9 cellular contexts compared by ENCODE assay signal in the genomic region with DNA sequence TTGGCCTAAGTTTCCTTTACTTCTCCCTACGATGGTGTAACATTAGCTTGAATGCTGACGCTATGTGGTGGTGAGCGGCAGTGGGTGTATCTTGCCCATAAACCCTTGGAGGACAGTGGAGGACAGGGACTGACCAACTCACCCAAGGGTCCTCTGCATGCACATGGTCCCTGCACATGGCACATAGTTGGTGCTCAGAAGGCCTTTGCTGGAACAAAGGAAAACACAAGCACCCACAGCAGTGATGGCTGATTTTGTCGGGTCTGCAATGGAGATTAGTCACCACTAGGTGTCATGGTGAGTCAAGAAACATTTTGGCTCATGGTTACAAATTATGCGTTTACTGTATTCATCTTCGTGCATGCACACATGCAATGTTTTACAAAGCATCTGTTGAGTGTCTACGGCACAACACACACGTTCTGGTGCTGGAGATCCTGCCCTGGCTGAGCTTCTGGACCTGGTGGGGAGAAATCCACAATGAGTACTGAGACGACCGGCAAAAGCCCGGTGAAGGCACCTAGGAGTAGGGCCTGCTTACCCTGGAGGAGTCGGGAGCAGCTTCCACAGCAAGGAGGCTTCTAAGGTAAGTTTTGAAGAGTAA. TPM values are rescaled to one million over a fixed set of nuclear protein-coding genes. Genes with fewer than 3 reads are reported as not detected.
DNase-seq lines count a peak whose midpoint lies in the region; ATAC-seq, FAIRE-seq and TF ChIP-seq lines count a peak whose summit lies in the region.
"Had no signal": no experiment of that assay in that cellular context is flagged by ENCODE, and none has a peak within 500 bp of the region (broad histone marks: within the 10 kb centered on the region; RNA-seq: fewer than 3 reads in every experiment).

No MANE protein-coding gene starts in this region.

- H3K9me2 ChIP-seq in OCI-LY7 (ENCODE audit: insufficient read depth, low read length) = no peaks in the 10 kb centered on the region

- H3K9me3 ChIP-seq in HAP-1 = no peaks in the 10 kb centered on the region
- H3K9me3 ChIP-seq in OCI-LY7 (ENCODE audit: low read length) = no peaks in the 10 kb centered on the region
- no peaks in the 10 kb centered on the region for H3K9me3 ChIP-seq in K562 (replicated peaks; ENCODE audit: control insufficient read depth, insufficient read depth, low read depth, low read length)
- H3K9me3 ChIP-seq: SJSA1 had no signal

- H3K27ac ChIP-seq in OCI-LY7 (ENCODE audit: low read depth, low read length, poor library complexity, severe bottlenecking) (no peak overlapping the region), K562 (ENCODE audit: extremely low read depth, low read depth, low read length) (no peak overlapping the region)
- H3K27ac ChIP-seq: SJSA1 had no signal

- TF ChIP-seq EP300 in K562 (IDR thresholded peaks at IDR 0.05; ENCODE audit: low read length) = no peak

- H2AFZ ChIP-seq in OCI-LY7 (ENCODE audit: low read length) (no peak overlapping the region), K562 (ENCODE audit: low read depth, low read length) (no peak overlapping the region)

- in situ Hi-C loops in HAP-1 (cut with MboI; ENCODE audit: low sequenced_read_pairs) = no loop called here
- in situ Hi-C loops in K562 (cut with MboI) = no loop called here

- no peaks in the 10 kb centered on the region for H3K27me3 ChIP-seq in HAP-1 (ENCODE audit: low read depth)
- H3K27me3 ChIP-seq in K562 (ENCODE audit: control insufficient read depth in 2 of 2, insufficient read depth in 2 of 2, low read length in 2 of 2) = peaks cover 16 to 62% of the 10 kb centered on the region in 2 experiments
- H3K27me3 ChIP-seq: SJSA1 had no signal

- POLR2A ChIA-PET in OCI-LY7 (lab: Charles Lee) (no interaction called here), K562 (lab: Yijun Ruan, JAX) (interaction anchor here (0.7 kb wide), 1 partner anchor 395 kb away, joined by 4 read pairs; a partner anchor contains a TSS)

- H3K36me3 ChIP-seq in HAP-1 (replicated peaks) = no peaks in the 10 kb centered on the region
- H3K36me3 ChIP-seq in OCI-LY7 (ENCODE audit: insufficient read depth, low read length) = no peaks in the 10 kb centered on the region
- no peaks in the 10 kb centered on the region for H3K36me3 ChIP-seq in K562 (ENCODE audit: control insufficient read depth, insufficient read depth, low read length)
- H3K36me3 ChIP-seq: SJSA1 had no signal

- H3K79me2 ChIP-seq in OCI-LY7 (ENCODE audit: insufficient read depth, low read depth, low read length) (no peaks in the 10 kb centered on the region), K562 (ENCODE audit: control insufficient read depth, insufficient read depth, low read length) (no peaks in the 10 kb centered on the region)

- intact Hi-C loops in OCI-LY7 (cut with micrococcal nuclease; ENCODE audit: unreplicated experiment) (no loop called here), K562 (cut with micrococcal nuclease) (loop anchor here (10.0 kb wide), 2 partner anchors 112 to 182 kb away; no protein-coding TSS in a partner anchor)

- peak; percentile 56 to 77 for TF ChIP-seq RAD21 in K562 (CRISPR knock-in tag; conservative IDR thresholded peaks at IDR 0.05 in 1 of 2, IDR thresholded peaks at IDR 0.05 in 1 of 2)

- no peaks in the 10 kb centered on the region for H3K9me1 ChIP-seq in K562 (ENCODE audit: control insufficient read depth, insufficient read depth, low read length)

- H3K4me3 ChIP-seq in HAP-1 (no peak overlapping the region), OCI-LY7 (ENCODE audit: low read depth, low read length, poor library complexity, severe bottlenecking) (no peak overlapping the region), K562 (no peak overlapping the region)
- H3K4me3 ChIP-seq: SJSA1 had no signal

- CTCF ChIA-PET in OCI-LY7 (lab: Charles Lee; ENCODE audit: unreplicated experiment) = no interaction called here
- CTCF ChIA-PET in K562 (lab: Yijun Ruan, JAX; ENCODE audit: low intra/inter-chr PET ratio) = interaction anchor here (0.5 to 1.2 kb wide), 6 partner anchors 12 to 384 kb away, joined by 3 to 8 read pairs (median 3); no protein-coding TSS in a partner anchor

- peak; percentile 14 for DNase-seq in COLO668 (lab: John Stamatoyannopoulos, UW; ENCODE audit: unreplicated experiment)
- peak; percentile 32 to 64 for DNase-seq in HAP-1 (ENCODE audit: low spot score in 2 of 2)
- DNase-seq in OCI-LY7 (ENCODE audit: low spot score) = peak; percentile 36
- DNase-seq in K562 (ENCODE audit: extremely low read depth in 1 of 4, low spot score in 3 of 4) = peak; percentile 48 to 54 (median 52)
- DNase-seq in iPS-NIHi11 (ENCODE audit: low spot score) = peak; percentile 71
- peak; percentile 22 to 37 for DNase-seq in stimulated activated CD4-positive, alpha-beta T cell treated with anti-CD3 and anti-CD28 coated beads, Interleukin-2, amount 100 ng/mL, for 24 hours
- no peak for DNase-seq in NCI-H187 treated with DMSO at 0.1 percent for 48 hours (lab: John Stamatoyannopoulos, UW)

- H3K4me1 ChIP-seq in HAP-1 = peaks cover 10% of the 10 kb centered on the region
- H3K4me1 ChIP-seq in OCI-LY7 (ENCODE audit: insufficient read depth, low read length, poor library complexity, severe bottlenecking) = no peaks in the 10 kb centered on the region
- no peaks in the 10 kb centered on the region for H3K4me1 ChIP-seq in K562 (replicated peaks in 1 of 2; ENCODE audit: control insufficient read depth in 2 of 2, insufficient read depth in 2 of 2, low read length in 2 of 2)

- peak; percentile 70 for ATAC-seq in K562
- ATAC-seq in GM18867 (IDR thresholded peaks at IDR 0.05; ENCODE audit: unreplicated experiment) = no peak

- H4K20me1 ChIP-seq in OCI-LY7 (ENCODE audit: insufficient read depth, low read length) (no peaks in the 10 kb centered on the region), K562 (replicated peaks; ENCODE audit: control insufficient read depth, insufficient read depth, low read length) (peaks cover 12% of the 10 kb centered on the region; the same call in 1 of the 2 replicates)

- 21% methylated on average over 12 of the region's 12 CpGs for WGBS in K562 (ENCODE audit: insufficient coverage, low coverage, missing lambda C conversion rate)

- no TSS peak for BruUV-seq in OCI-LY7 (replicated peaks; lab: Mats Ljungman, UMichigan)
- no TSS peak for BruUV-seq in K562 (replicated peaks; lab: Mats Ljungman, UMichigan)

- H3K4me2 ChIP-seq in OCI-LY7 (ENCODE audit: low read length) = no peak overlapping the region
- peak overlapping the region; percentile 16; the same call in 1 of the 2 replicates for H3K4me2 ChIP-seq in K562 (ENCODE audit: insufficient read depth, low read length)

- TF ChIP-seq CTCF in OCI-LY7 (conservative IDR thresholded peaks at IDR 0.05; ENCODE audit: low read length) (peak; percentile 89), K562 (IDR thresholded peaks at IDR 0.05 in 2 of 3, conservative IDR thresholded peaks at IDR 0.05 in 1 of 3; ENCODE audit: insufficient read depth in 2 of 3, low read depth in 1 of 3, low read length in 3 of 3) (peak; percentile 63 to 84 (median 75))

- no peak for TF ChIP-seq POLR2A in K562 (conservative IDR thresholded peaks at IDR 0.05)

- H3K9ac ChIP-seq in K562 (ENCODE audit: insufficient read depth in 1 of 2, low read depth in 2 of 2, low read length in 2 of 2) = no peak overlapping the region

- peak; percentile 94 for FAIRE-seq in K562 (lab: Jason Lieb, UNC)

TF ChIP-seq in K562, 482 proteins besides CTCF, POLR2A, EP300 and RAD21 (continues in another document):
- TF ChIP-seq ZFPM2 (CRISPR knock-in tag; IDR thresholded peaks at IDR 0.05) = no peak
- peak; percentile 96 for TF ChIP-seq ZKSCAN8 (CRISPR knock-in tag; IDR thresholded peaks at IDR 0.05)
- TF ChIP-seq, protein P1, sequence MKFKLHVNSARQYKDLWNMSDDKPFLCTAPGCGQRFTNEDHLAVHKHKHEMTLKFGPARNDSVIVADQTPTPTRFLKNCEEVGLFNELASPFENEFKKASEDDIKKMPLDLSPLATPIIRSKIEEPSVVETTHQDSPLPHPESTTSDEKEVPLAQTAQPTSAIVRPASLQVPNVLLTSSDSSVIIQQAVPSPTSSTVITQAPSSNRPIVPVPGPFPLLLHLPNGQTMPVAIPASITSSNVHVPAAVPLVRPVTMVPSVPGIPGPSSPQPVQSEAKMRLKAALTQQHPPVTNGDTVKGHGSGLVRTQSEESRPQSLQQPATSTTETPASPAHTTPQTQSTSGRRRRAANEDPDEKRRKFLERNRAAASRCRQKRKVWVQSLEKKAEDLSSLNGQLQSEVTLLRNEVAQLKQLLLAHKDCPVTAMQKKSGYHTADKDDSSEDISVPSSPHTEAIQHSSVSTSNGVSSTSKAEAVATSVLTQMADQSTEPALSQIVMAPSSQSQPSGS (CRISPR knock-in tag; IDR thresholded peaks at IDR 0.05) = 0 out of 2 replicates have a peak, but pooled peaks have one; percentile 38
- TF ChIP-seq BCL6 (CRISPR knock-in tag; IDR thresholded peaks at IDR 0.05) = no peak
- TF ChIP-seq KDM5B (IDR thresholded peaks at IDR 0.05; ENCODE audit: insufficient replicate concordance, low read depth, low read length) = no peak
- TF ChIP-seq, protein P2, sequence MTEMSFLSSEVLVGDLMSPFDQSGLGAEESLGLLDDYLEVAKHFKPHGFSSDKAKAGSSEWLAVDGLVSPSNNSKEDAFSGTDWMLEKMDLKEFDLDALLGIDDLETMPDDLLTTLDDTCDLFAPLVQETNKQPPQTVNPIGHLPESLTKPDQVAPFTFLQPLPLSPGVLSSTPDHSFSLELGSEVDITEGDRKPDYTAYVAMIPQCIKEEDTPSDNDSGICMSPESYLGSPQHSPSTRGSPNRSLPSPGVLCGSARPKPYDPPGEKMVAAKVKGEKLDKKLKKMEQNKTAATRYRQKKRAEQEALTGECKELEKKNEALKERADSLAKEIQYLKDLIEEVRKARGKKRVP (CRISPR knock-in tag; IDR thresholded peaks at IDR 0.05) = no peak

RNA-seq across cellular contexts. Expression of a gene that starts 44.0 kb away (rescaled TPM):
- 10.6 and 12.3 TPM in 2 replicates for total RNA-seq in OCI-LY7 (2014; rRNA removed; shearing (Covaris generic))
- total RNA-seq in OCI-LY7 (2022) (19.2 and 21.7 TPM in 2 replicates), K562 (2014; rRNA removed) (16.6 and 23.7 TPM in 2 replicates), K562 (2014; rRNA removed; fragmentation: Illumina TruSeq; extraction: Trizol) (23.7 and 25.8 TPM in 2 replicates), K562 (2015; rRNA removed; fragmentation: Illumina TruSeq; extraction: Trizol) (25.4 and 26.9 TPM in 2 replicates), K562 (2021) (21.3 and 22.9 TPM in 2 replicates)
- 4.8 and 6.2 TPM in 2 replicates for total RNA-seq in K562 (2011; cell fraction: chromatin; rRNA removed; ENCODE audit: low replicate concordance)
- total RNA-seq in K562 (2011; cell fraction: nucleolus; rRNA removed) = 3.4 and 4.7 TPM in 2 replicates
- total RNA-seq in K562 (2011; cell fraction: nucleoplasm; rRNA removed) = 4.8 and 5.7 TPM in 2 replicates
- polyA plus RNA-seq in K562 (2011; rRNA removed) (22.3 and 22.4 TPM in 2 replicates), K562 (2014; fragmentation: Illumina TruSeq; extraction: Trizol) (38.4 and 41.6 TPM in 2 replicates), K562 (2014; fragmentation: Nextera tagmentation; extraction: Ambion mirVana) (10 to 100 TPM; 72.0 to 76.7 TPM), K562 (2014; rRNA removed) (36.0 and 40.5 TPM in 2 replicates)
- polyA plus RNA-seq in K562 (2011; cell fraction: cytosol; rRNA removed) = 8.3 and 17.8 TPM in 2 replicates
- 3.4 and 5.7 TPM in 2 replicates for polyA plus RNA-seq in K562 (2011; cell fraction: nucleus; rRNA removed)
- 25.5 and 32.5 TPM in 2 replicates for polyA plus RNA-seq in K562 (2012)
- polyA minus RNA-seq in K562 (2011; rRNA and poly(A)+ RNA removed) = 21.9 and 22.1 TPM in 2 replicates
- 7.0 and 8.6 TPM in 2 replicates for polyA minus RNA-seq in K562 (2011; cell fraction: cytosol; rRNA and poly(A)+ RNA removed)
- polyA minus RNA-seq in K562 (2011; cell fraction: nucleus; rRNA and poly(A)+ RNA removed) = 2.6 and 4.2 TPM in 2 replicates
